16 cellular contexts compared by ENCODE assay signal in genomic region chr11:44994753-44995152, GRCh38.
"Had no signal": no experiment of that assay in that cellular context is flagged by ENCODE, and none has a peak within 500 bp of the region (broad histone marks: within the 10 kb centered on the region; RNA-seq: fewer than 3 reads in every experiment).

No MANE protein-coding gene starts in this region.

- H3K9me3 ChIP-seq: adrenal gland, left ventricle myocardium inferior, ovary, thyroid gland, uterus had no signal

- DNase-seq: activated CD4-positive, alpha-beta T cell treated with anti-CD3 and anti-CD28 coated beads, Interleukin-2, amount 10 ng/mL, durations not matched to agents 24 days and 14 days; activated naive CD4-positive, alpha-beta T cell treated with anti-CD3 and anti-CD28 coated beads, Interleukin-2, amount 50 U/mL, for 16 hours; adrenal gland; effector memory CD8-positive, alpha-beta T cell; kidney; left ventricle myocardium inferior; ovary; retina; thyroid gland; uterus had no signal

- H3K27ac Mint-ChIP-seq: activated CD4-positive, alpha-beta T cell treated with anti-CD3 and anti-CD28 coated beads, Interleukin-2, amount 10 ng/mL, durations not matched to agents 24 days and 14 days; activated T-helper 2 cell treated with anti-CD3 and anti-CD28 coated beads, Interferon-gamma antibody, Interleukin-2, Interleukin-4, amounts not matched to agents 10 μg/mL and 5 μg/mL and 100 μg/mL, durations not matched to agents 14 hours and 24 hours and 36 hours; memory B cell; natural killer cell treated with Interleukin-12 subunit alpha and Interleukin-12 subunit beta and Interleukin-15 and Interleukin-18, amount 100 ng/mL, for 72 hours; WTC11 had no signal

- H3K36me3 Mint-ChIP-seq: memory B cell; natural killer cell treated with Interleukin-12 subunit alpha and Interleukin-12 subunit beta and Interleukin-15 and Interleukin-18, amount 100 ng/mL, for 72 hours; WTC11 had no signal

- H3K9me3 Mint-ChIP-seq: activated CD4-positive, alpha-beta T cell treated with anti-CD3 and anti-CD28 coated beads, Interleukin-2, amount 10 ng/mL, durations not matched to agents 24 days and 14 days; activated T-helper 2 cell treated with anti-CD3 and anti-CD28 coated beads, Interferon-gamma antibody, Interleukin-2, Interleukin-4, amounts not matched to agents 10 μg/mL and 5 μg/mL and 100 μg/mL, durations not matched to agents 14 hours and 24 hours and 36 hours; effector memory CD8-positive, alpha-beta T cell; memory B cell; natural killer cell treated with Interleukin-12 subunit alpha and Interleukin-12 subunit beta and Interleukin-15 and Interleukin-18, amount 100 ng/mL, for 72 hours; WTC11 had no signal

- H3K4me3 Mint-ChIP-seq: activated CD4-positive, alpha-beta T cell treated with anti-CD3 and anti-CD28 coated beads, Interleukin-2, amount 10 ng/mL, durations not matched to agents 24 days and 14 days; effector memory CD8-positive, alpha-beta T cell; memory B cell; natural killer cell treated with Interleukin-12 subunit alpha and Interleukin-12 subunit beta and Interleukin-15 and Interleukin-18, amount 100 ng/mL, for 72 hours; WTC11 had no signal

- H3K79me2 ChIP-seq: hepatocyte had no signal

- H3K4me2 ChIP-seq: hepatocyte, smooth muscle cell had no signal

- H3K27me3 ChIP-seq: adrenal gland, hepatocyte, ovary, thyroid gland, uterus had no signal

- H3K27me3 Mint-ChIP-seq: effector memory CD8-positive, alpha-beta T cell; memory B cell had no signal

- H3K4me1 ChIP-seq: adrenal gland, thyroid gland, uterus had no signal

- H3K4me3 ChIP-seq: adrenal gland, hepatocyte, left ventricle myocardium inferior, ovary, smooth muscle cell, thyroid gland, uterus had no signal

- H3K27ac ChIP-seq: adrenal gland, hepatocyte, left ventricle myocardium inferior, ovary, thyroid gland, uterus had no signal

- H3K36me3 ChIP-seq: adrenal gland, left ventricle myocardium inferior, ovary, thyroid gland, uterus had no signal

- ATAC-seq: effector memory CD8-positive, alpha-beta T cell; natural killer cell treated with Interleukin-12 subunit alpha and Interleukin-12 subunit beta and Interleukin-15 and Interleukin-18, amount 100 ng/mL, for 72 hours; WTC11 had no signal

- H3K4me1 Mint-ChIP-seq: activated CD4-positive, alpha-beta T cell treated with anti-CD3 and anti-CD28 coated beads, Interleukin-2, amount 10 ng/mL, durations not matched to agents 24 days and 14 days had no signal

- H2AFZ ChIP-seq: hepatocyte had no signal
